ENCODE assay signal across 4 cellular contexts in genomic region chr19:52725528-52725961, GRCh38.
TF ChIP-seq lines count a peak whose summit lies in the region.

No MANE protein-coding gene starts in this region.

TF ChIP-seq in SK-N-SH, 30 proteins besides CTCF, POLR2A, EP300 and RAD21:
- no peak for TF ChIP-seq FOSL2 (IDR thresholded peaks at IDR 0.05; ENCODE audit: borderline replicate concordance, low read depth)
- TF ChIP-seq FOXM1 (IDR thresholded peaks at IDR 0.05; ENCODE audit: low read depth) = no peak
TF ChIP-seq in SK-N-SH: peak in this region for 0.

TF ChIP-seq in SK-N-SH treated with all-trans-retinoic acid at 6 μM for 48 hours, 23 proteins besides CTCF, POLR2A, EP300 and RAD21 (continued from another document):
- TF ChIP-seq TOX (CRISPR knock-in tag; IDR thresholded peaks at IDR 0.05; ENCODE audit: borderline replicate concordance) (no peak), GLIS3 (CRISPR knock-in tag; IDR thresholded peaks at IDR 0.05) (no peak)

TF ChIP-seq in IMR-90, 13 proteins besides CTCF, POLR2A, EP300 and RAD21 (continued from another document):
- no peak for TF ChIP-seq SMC3 (IDR thresholded peaks at IDR 0.05; ENCODE audit: low read depth, low read length)
- TF ChIP-seq RCOR1 (IDR thresholded peaks at IDR 0.05; ENCODE audit: insufficient replicate concordance, low read length) = no peak
- no peak for TF ChIP-seq FOS (IDR thresholded peaks at IDR 0.05; ENCODE audit: low read depth, low read length)
- TF ChIP-seq MXI1 (IDR thresholded peaks at IDR 0.05; ENCODE audit: borderline replicate concordance, low read depth, low read length) = no peak
- no peak for TF ChIP-seq RFX5 (IDR thresholded peaks at IDR 0.05; ENCODE audit: low read depth, low read length)
- no peak for TF ChIP-seq ELK1 (IDR thresholded peaks at IDR 0.05; ENCODE audit: borderline replicate concordance, low read depth, low read length)
- no peak for TF ChIP-seq MAZ (IDR thresholded peaks at IDR 0.05; ENCODE audit: borderline replicate concordance, low read depth, low read length)
- no peak for TF ChIP-seq CHD1 (IDR thresholded peaks at IDR 0.05; ENCODE audit: low read depth, low read length)
- no peak for TF ChIP-seq CEBPB (IDR thresholded peaks at IDR 0.05; ENCODE audit: low read depth, low read length)
- no peak for TF ChIP-seq USF2 (IDR thresholded peaks at IDR 0.05; ENCODE audit: low read depth, low read length)
- no peak for TF ChIP-seq BHLHE40 (IDR thresholded peaks at IDR 0.05; ENCODE audit: low read depth, low read length)
TF ChIP-seq in IMR-90: peak in this region for 0.

TF ChIP-seq in GM12891, 5 proteins besides CTCF, POLR2A, EP300 and RAD21:
- TF ChIP-seq POU2F2 (IDR thresholded peaks at IDR 0.05; ENCODE audit: low read depth, low read length) (no peak), TAF1 (IDR thresholded peaks at IDR 0.05; ENCODE audit: low read depth, low read length) (no peak), SPI1 (IDR thresholded peaks at IDR 0.05; ENCODE audit: low read depth, low read length) (no peak), POLR2AphosphoS5 (IDR thresholded peaks at IDR 0.05; ENCODE audit: low read depth, low read length) (no peak), PAX5 (IDR thresholded peaks at IDR 0.05; ENCODE audit: insufficient read depth, low read length, severe bottlenecking) (no peak)
